Comparison of ENCODE assay signal across 1 cellular context in genomic region chr14:102524026-102524450, GRCh38.
TF ChIP-seq lines count a peak whose summit lies in the region.

No MANE protein-coding gene starts in this region.

TF ChIP-seq in HCT116, 20 proteins besides CTCF, POLR2A, EP300 and RAD21 (continued from another document):
- TF ChIP-seq ZBTB33 (IDR thresholded peaks at IDR 0.05; ENCODE audit: extremely low read depth, insufficient replicate concordance, low read length), result no peak
- no peak for TF ChIP-seq EZH2phosphoT487 (IDR thresholded peaks at IDR 0.05; ENCODE audit: borderline replicate concordance)
- no peak for TF ChIP-seq CEBPB (IDR thresholded peaks at IDR 0.05; ENCODE audit: low read depth)
- TF ChIP-seq ZNF274 (IDR thresholded peaks at IDR 0.05; ENCODE audit: low read depth, low read length), result no peak
- no peak for TF ChIP-seq FOSL1 (IDR thresholded peaks at IDR 0.05; ENCODE audit: low read depth)
- no peak for TF ChIP-seq SRF (IDR thresholded peaks at IDR 0.05; ENCODE audit: low read depth)
- no peak for TF ChIP-seq EZH2 (IDR thresholded peaks at IDR 0.05)
- no peak for TF ChIP-seq YY1 (IDR thresholded peaks at IDR 0.05; ENCODE audit: extremely low read depth, insufficient replicate concordance, low read depth, low read length)
- no peak for TF ChIP-seq CBX3 (IDR thresholded peaks at IDR 0.05; ENCODE audit: low read depth)
- TF ChIP-seq ATF3 (IDR thresholded peaks at IDR 0.05), result no peak
- no peak for TF ChIP-seq TCF7L2 (IDR thresholded peaks at IDR 0.05; ENCODE audit: borderline replicate concordance, extremely low read depth, insufficient read depth, insufficient read length)
TF ChIP-seq in HCT116: peak in this region for 0.
